31 cellular contexts compared by ENCODE assay signal in the genomic region with DNA sequence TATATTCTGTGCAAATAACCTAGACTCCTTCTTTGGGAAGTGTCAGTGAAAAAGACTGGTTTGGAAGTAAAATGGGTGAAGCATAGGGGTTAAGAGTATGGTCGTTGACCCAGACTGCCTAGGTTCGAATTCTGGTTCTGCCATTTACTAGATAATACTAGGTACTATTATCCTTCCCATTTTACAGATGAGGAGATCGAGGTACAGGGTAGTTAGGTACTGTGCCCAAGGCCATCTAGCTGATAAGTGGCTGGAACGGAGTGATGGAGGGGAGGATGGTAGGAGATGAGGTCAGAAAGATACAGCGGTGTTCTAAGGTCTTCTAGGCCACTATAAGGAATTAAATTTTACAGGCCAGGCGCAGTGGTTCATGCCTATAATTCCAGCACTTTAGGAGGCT. TPM values are rescaled to one million over a fixed set of nuclear protein-coding genes. Genes with fewer than 3 reads are reported as not detected.
"Had no signal": no experiment of that assay in that cellular context is flagged by ENCODE, and none has a peak within 500 bp of the region (broad histone marks: within the 10 kb centered on the region; RNA-seq: fewer than 3 reads in every experiment).

No MANE protein-coding gene starts in this region.

- DNase-seq: stimulated activated CD4-positive, alpha-beta T cell treated with anti-CD3 and anti-CD28 coated beads, Interleukin-2, amount 100 ng/mL, for 48 hours; stimulated activated CD4-positive, alpha-beta T cell treated with anti-CD3 and anti-CD28 coated beads, Interleukin-4, amount 100 ng/mL, for 1 hour; stimulated activated CD4-positive, alpha-beta T cell treated with anti-CD3 and anti-CD28 coated beads, Interleukin-4, amount 100 ng/mL, for 24 hours; stimulated activated CD4-positive, alpha-beta T cell treated with anti-CD3 and anti-CD28 coated beads, Interleukin-4, amount 100 ng/mL, for 4 hours; stimulated activated CD8-positive, alpha-beta memory T cell treated with anti-CD3 and anti-CD28 coated beads, Interleukin-4, amount 100 ng/mL, for 48 hours; stimulated activated naive B cell treated with anti-CD40 and anti-IgM and Interleukin-4, amounts not matched to agents 10 μg/mL and 1 μg/mL and 100 μg/mL, for 72 hours; stimulated activated naive CD4-positive, alpha-beta T cell; stimulated activated naive CD4-positive, alpha-beta T cell treated with Interleukin-2 at 50 U/mL for 16 hours; stimulated activated naive CD8-positive, alpha-beta T cell treated with anti-CD3 and anti-CD28 coated beads, Interleukin-15, amount 100 ng/mL, for 72 hours; stimulated activated naive CD8-positive, alpha-beta T cell treated with anti-CD3 and anti-CD28 coated beads, Interleukin-15, Interleukin-2, amounts not matched to agents 100 U/mL and 50 U/mL, for 24 hours; stomach; substantia nigra; testis; thyroid gland; tibial artery; transverse colon; trophoblast cell; upper lobe of left lung; upper lobe of right lung; uterus had no signal

- ATAC-seq: stimulated activated effector memory CD8-positive, alpha-beta T cell treated with anti-CD3 and anti-CD28 coated beads, Interleukin-12 subunit alpha, Interleukin-12 subunit beta, amount 100 ng/mL, for 72 hours; stimulated activated memory B cell treated with anti-CD40 and anti-IgM and Interleukin-4, amounts not matched to agents 10 μg/mL and 1 μg/mL and 100 μg/mL, for 72 hours; stimulated activated naive B cell treated with anti-CD40 and anti-IgM and Interleukin-4, amounts not matched to agents 10 μg/mL and 1 μg/mL and 100 μg/mL, for 72 hours; stimulated activated naive CD8-positive, alpha-beta T cell treated with anti-CD3 and anti-CD28 coated beads, Interleukin-15, amount 100 ng/mL, for 72 hours; stimulated activated naive CD8-positive, alpha-beta T cell treated with anti-CD3 and anti-CD28 coated beads, Interleukin-15, Interleukin-2, amounts not matched to agents 100 U/mL and 50 U/mL, for 24 hours; upper lobe of right lung had no signal

- H3K4me1 ChIP-seq: stomach, suprapubic skin, testis, thyroid gland, tibial artery, tibial nerve, transverse colon, upper lobe of left lung, upper lobe of right lung, uterus, vagina had no signal

- H3K36me3 ChIP-seq: stomach, suprapubic skin, thoracic aorta, thyroid gland, tibial artery, tibial nerve, transverse colon, upper lobe of left lung, upper lobe of right lung, uterus, vagina had no signal

- FAIRE-seq: urothelium cell line had no signal

- H3K4me3 ChIP-seq: stomach, suprapubic skin, testis, thoracic aorta, thyroid gland, tibial artery, tibial nerve, transverse colon, upper lobe of left lung, upper lobe of right lung, uterus, vagina had no signal

- H3K27me3 ChIP-seq: stomach, suprapubic skin, testis, thyroid gland, tibial artery, transverse colon, upper lobe of left lung, upper lobe of right lung, vagina had no signal

- H3K9me3 ChIP-seq: stomach, suprapubic skin, testis, thoracic aorta, thyroid gland, tibial artery, tibial nerve, transverse colon, upper lobe of left lung, upper lobe of right lung, uterus, vagina had no signal

- H3K27ac ChIP-seq: stomach, suprapubic skin, testis, thoracic aorta, thyroid gland, tibial artery, tibial nerve, transverse colon, upper lobe of left lung, upper lobe of right lung, uterus, vagina had no signal

RNA-seq across cellular contexts. Expression of a gene that starts 11.1 kb away (rescaled TPM):
- total RNA-seq: stomach, subcutaneous adipose tissue, suprapubic skin, temporal lobe, testis, thoracic aorta, tibial nerve, ureter, urinary bladder, uterus, vagina had no signal
- polyA plus RNA-seq: urinary bladder had no signal

RNA-seq across cellular contexts. Expression of a gene that starts 13.8 kb away (rescaled TPM):
- total RNA-seq: suprapubic skin, temporal lobe, thyroid gland, transverse colon, ureter, urinary bladder had no signal

RNA-seq across cellular contexts. Expression of a gene that starts 53.7 kb away (rescaled TPM):
- total RNA-seq: stomach, subcutaneous adipose tissue, suprapubic skin, temporal lobe, thoracic aorta, thyroid gland, tibial nerve, transverse colon, upper lobe of left lung, upper lobe of right lung, ureter, urinary bladder, vagina had no signal
- polyA plus RNA-seq: stomach had no signal
